Comparison of ENCODE assay signal across 1 cellular context in the genomic region with DNA sequence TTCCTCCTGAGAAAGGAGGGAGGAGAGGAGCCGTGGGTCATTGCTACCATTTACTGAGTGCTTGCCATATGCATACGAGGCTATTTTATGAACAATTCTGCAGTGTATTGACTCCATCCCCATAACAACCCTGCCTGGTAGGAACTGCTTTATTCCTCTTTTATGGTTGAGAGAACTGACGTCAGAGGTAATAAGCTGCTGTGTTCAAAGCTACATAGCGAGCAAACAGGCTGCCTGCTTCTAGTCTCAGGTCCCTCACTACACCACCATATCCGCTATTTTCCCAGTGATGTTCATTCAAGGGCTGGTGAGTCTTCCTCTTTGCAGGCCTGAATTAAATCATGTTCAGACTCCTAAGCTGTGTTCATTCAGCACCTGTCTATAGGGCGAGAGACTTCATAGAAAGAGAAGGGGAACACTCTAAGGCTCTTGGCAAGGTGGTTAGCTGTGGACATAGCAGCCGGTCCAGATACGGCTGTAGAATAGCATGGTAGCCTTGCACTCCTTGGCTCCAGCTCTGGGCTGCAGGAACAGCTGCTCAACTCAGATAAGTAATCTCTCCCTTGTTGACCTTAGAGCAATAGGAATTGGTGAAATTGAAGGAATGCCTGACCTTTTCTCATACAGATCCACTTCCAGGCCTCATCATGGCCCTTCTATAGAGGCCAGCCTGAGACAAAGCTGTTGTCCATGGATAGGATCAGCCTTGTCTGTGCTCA.
A peak's percentile ranks its signal among the peaks of the same experiment; 100 is the strongest.
TF ChIP-seq lines count a peak whose summit lies in the region.

No MANE protein-coding gene starts in this region.

TF ChIP-seq in K562, 482 proteins besides CTCF, POLR2A, EP300 and RAD21 (continued from another document and continues in another):
- TF ChIP-seq, protein P1, sequence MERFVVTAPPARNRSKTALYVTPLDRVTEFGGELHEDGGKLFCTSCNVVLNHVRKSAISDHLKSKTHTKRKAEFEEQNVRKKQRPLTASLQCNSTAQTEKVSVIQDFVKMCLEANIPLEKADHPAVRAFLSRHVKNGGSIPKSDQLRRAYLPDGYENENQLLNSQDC (CRISPR knock-in tag; IDR thresholded peaks at IDR 0.05), result no peak
- no peak for TF ChIP-seq SRSF3 (IDR thresholded peaks at IDR 0.05; ENCODE audit: insufficient read depth, low read length)
- TF ChIP-seq ZNF184 (CRISPR knock-in tag; IDR thresholded peaks at IDR 0.05), result no peak
- TF ChIP-seq RBM34 (IDR thresholded peaks at IDR 0.05; ENCODE audit: borderline replicate concordance, insufficient read depth, low read length), result no peak
- TF ChIP-seq DACH1 (IDR thresholded peaks at IDR 0.05; ENCODE audit: partially characterized antibody), result peak; percentile 44
- TF ChIP-seq FOXJ2 (tag; IDR thresholded peaks at IDR 0.05), result no peak
- no peak for TF ChIP-seq HDAC8 (tag; IDR thresholded peaks at IDR 0.05)
- TF ChIP-seq TARDBP (IDR thresholded peaks at IDR 0.05), result no peak
- no peak for TF ChIP-seq SREBF2 (CRISPR knock-in tag; IDR thresholded peaks at IDR 0.05)
- TF ChIP-seq C11orf30 (IDR thresholded peaks at IDR 0.05; ENCODE audit: low read depth), result no peak
- no peak for TF ChIP-seq ZNF134 (CRISPR knock-in tag; conservative IDR thresholded peaks at IDR 0.05)
- TF ChIP-seq NFE2 (IDR thresholded peaks at IDR 0.05; ENCODE audit: low read depth), result no peak
- TF ChIP-seq DEAF1 (CRISPR knock-in tag; IDR thresholded peaks at IDR 0.05), result no peak
- no peak for TF ChIP-seq MITF (IDR thresholded peaks at IDR 0.05)
- no peak for TF ChIP-seq ZNF347 (CRISPR knock-in tag; IDR thresholded peaks at IDR 0.05; ENCODE audit: low read depth)
- no peak for TF ChIP-seq HMBOX1 (IDR thresholded peaks at IDR 0.05)
- no peak for TF ChIP-seq CHCHD3 (CRISPR knock-in tag; IDR thresholded peaks at IDR 0.05)
- TF ChIP-seq, protein P2, sequence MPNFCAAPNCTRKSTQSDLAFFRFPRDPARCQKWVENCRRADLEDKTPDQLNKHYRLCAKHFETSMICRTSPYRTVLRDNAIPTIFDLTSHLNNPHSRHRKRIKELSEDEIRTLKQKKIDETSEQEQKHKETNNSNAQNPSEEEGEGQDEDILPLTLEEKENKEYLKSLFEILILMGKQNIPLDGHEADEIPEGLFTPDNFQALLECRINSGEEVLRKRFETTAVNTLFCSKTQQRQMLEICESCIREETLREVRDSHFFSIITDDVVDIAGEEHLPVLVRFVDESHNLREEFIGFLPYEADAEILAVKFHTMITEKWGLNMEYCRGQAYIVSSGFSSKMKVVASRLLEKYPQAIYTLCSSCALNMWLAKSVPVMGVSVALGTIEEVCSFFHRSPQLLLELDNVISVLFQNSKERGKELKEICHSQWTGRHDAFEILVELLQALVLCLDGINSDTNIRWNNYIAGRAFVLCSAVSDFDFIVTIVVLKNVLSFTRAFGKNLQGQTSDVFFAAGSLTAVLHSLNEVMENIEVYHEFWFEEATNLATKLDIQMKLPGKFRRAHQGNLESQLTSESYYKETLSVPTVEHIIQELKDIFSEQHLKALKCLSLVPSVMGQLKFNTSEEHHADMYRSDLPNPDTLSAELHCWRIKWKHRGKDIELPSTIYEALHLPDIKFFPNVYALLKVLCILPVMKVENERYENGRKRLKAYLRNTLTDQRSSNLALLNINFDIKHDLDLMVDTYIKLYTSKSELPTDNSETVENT (CRISPR knock-in tag; IDR thresholded peaks at IDR 0.05), result no peak
- TF ChIP-seq PURB (CRISPR knock-in tag; IDR thresholded peaks at IDR 0.05; ENCODE audit: low read depth), result no peak
- 0 out of 2 replicates have a peak, but pooled peaks have one; percentile 30 for TF ChIP-seq MTA1 (IDR thresholded peaks at IDR 0.05; ENCODE audit: borderline replicate concordance)
- TF ChIP-seq ZBTB33 (CRISPR knock-in tag; IDR thresholded peaks at IDR 0.05), result peak; percentile 74
- no peak for TF ChIP-seq ZZZ3 (IDR thresholded peaks at IDR 0.05)
- TF ChIP-seq ZNF696 (CRISPR knock-in tag; conservative IDR thresholded peaks at IDR 0.05), result no peak
- no peak for TF ChIP-seq NEUROD1 (IDR thresholded peaks at IDR 0.05; ENCODE audit: borderline replicate concordance, low read depth, low read length, partially characterized antibody)
- peak; percentile 94 for TF ChIP-seq ARID1B (IDR thresholded peaks at IDR 0.05)
- TF ChIP-seq SRSF1 (IDR thresholded peaks at IDR 0.05; ENCODE audit: low read depth, low read length), result no peak
- no peak for TF ChIP-seq HMG20B (CRISPR knock-in tag; IDR thresholded peaks at IDR 0.05)
- TF ChIP-seq POLR2H (tag; IDR thresholded peaks at IDR 0.05; ENCODE audit: low read depth), result no peak
- no peak for TF ChIP-seq JUN (IDR thresholded peaks at IDR 0.05; ENCODE audit: borderline replicate concordance, low read depth, low read length)
- TF ChIP-seq JUN (CRISPR knock-in tag; IDR thresholded peaks at IDR 0.05; ENCODE audit: borderline replicate concordance), result no peak
- peak in 1 of 2 experiments; percentile 75; a peak in 1 of 4 replicates for TF ChIP-seq RCOR1 (IDR thresholded peaks at IDR 0.05; ENCODE audit: borderline replicate concordance in 1 of 2, low read depth in 2 of 2, low read length in 2 of 2)
- no peak for TF ChIP-seq ZSCAN29 (IDR thresholded peaks at IDR 0.05)
- TF ChIP-seq FOS (IDR thresholded peaks at IDR 0.05; ENCODE audit: extremely low read depth, insufficient read length), result no peak
- peak; percentile 55; the same call in 1 of the 2 replicates for TF ChIP-seq DMBX1 (CRISPR knock-in tag; IDR thresholded peaks at IDR 0.05; ENCODE audit: borderline replicate concordance)
- no peak for TF ChIP-seq ZNF436 (CRISPR knock-in tag; IDR thresholded peaks at IDR 0.05)
- 0 out of 2 replicates have a peak, but pooled peaks have one; percentile 56 for TF ChIP-seq ZNF644 (tag; IDR thresholded peaks at IDR 0.05; ENCODE audit: low read depth)
- no peak for TF ChIP-seq COPS2 (conservative IDR thresholded peaks at IDR 0.05)
- TF ChIP-seq, protein P3, sequence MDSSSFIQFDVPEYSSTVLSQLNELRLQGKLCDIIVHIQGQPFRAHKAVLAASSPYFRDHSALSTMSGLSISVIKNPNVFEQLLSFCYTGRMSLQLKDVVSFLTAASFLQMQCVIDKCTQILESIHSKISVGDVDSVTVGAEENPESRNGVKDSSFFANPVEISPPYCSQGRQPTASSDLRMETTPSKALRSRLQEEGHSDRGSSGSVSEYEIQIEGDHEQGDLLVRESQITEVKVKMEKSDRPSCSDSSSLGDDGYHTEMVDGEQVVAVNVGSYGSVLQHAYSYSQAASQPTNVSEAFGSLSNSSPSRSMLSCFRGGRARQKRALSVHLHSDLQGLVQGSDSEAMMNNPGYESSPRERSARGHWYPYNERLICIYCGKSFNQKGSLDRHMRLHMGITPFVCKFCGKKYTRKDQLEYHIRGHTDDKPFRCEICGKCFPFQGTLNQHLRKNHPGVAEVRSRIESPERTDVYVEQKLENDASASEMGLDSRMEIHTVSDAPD (CRISPR knock-in tag; IDR thresholded peaks at IDR 0.05), result no peak
- no peak for TF ChIP-seq TCF7L2 (IDR thresholded peaks at IDR 0.05; ENCODE audit: low read depth, low read length)
- no peak for TF ChIP-seq SRSF9 (IDR thresholded peaks at IDR 0.05; ENCODE audit: borderline replicate concordance, low read depth, low read length)
- no peak for TF ChIP-seq ZNF79 (CRISPR knock-in tag; IDR thresholded peaks at IDR 0.05; ENCODE audit: low read depth)
- no peak for TF ChIP-seq MYC (IDR thresholded peaks at IDR 0.05; ENCODE audit: low read depth, low read length)
- TF ChIP-seq MYC (CRISPR knock-in tag; IDR thresholded peaks at IDR 0.05; ENCODE audit: borderline replicate concordance, low read depth), result no peak
- no peak for TF ChIP-seq ZNF318 (IDR thresholded peaks at IDR 0.05; ENCODE audit: borderline replicate concordance in 1 of 2, low read depth in 1 of 2)
- no peak for TF ChIP-seq PCBP1 (IDR thresholded peaks at IDR 0.05; ENCODE audit: low read depth, low read length, poor library complexity, severe bottlenecking)
- no peak for TF ChIP-seq CBX1 (IDR thresholded peaks at IDR 0.05; ENCODE audit: low read depth)
